Comparison of ENCODE assay signal across 17 cellular contexts in the genomic region with DNA sequence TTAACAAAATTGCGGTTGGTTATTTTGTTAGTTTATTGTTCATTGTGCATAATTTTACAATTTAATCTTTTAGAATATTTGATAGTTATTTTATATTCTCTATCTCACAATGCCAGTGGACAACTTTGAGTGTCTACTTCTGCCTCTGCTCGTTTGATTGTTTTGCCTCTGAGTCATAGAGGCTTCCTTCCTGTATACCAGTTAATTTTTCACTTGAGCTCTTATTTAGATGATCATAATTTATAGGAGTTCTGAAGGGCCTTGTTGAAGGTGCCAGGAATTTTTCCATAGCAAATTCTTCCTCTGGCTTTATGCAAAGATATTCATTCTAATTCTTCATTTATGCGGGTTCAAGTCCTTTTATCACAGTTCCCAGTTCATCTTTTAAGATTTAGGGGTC. TPM values are rescaled to one million over a fixed set of nuclear protein-coding genes. Genes with fewer than 3 reads are reported as not detected.
"Had no signal": no experiment of that assay in that cellular context is flagged by ENCODE, and none has a peak within 500 bp of the region (broad histone marks: within the 10 kb centered on the region; RNA-seq: fewer than 3 reads in every experiment).

No MANE protein-coding gene starts in this region.

- H3K27ac Mint-ChIP-seq: natural killer cell had no signal

- H3K4me1 Mint-ChIP-seq: natural killer cell had no signal

- H3K27me3 ChIP-seq: colonic mucosa, esophagus squamous epithelium, gastroesophageal sphincter, hepatocyte, right atrium auricular region, sigmoid colon had no signal

- H3K4me3 ChIP-seq: colonic mucosa, esophagus squamous epithelium, gastroesophageal sphincter, hepatocyte, right atrium auricular region, sigmoid colon, skin epidermis had no signal

- H3K36me3 ChIP-seq: colonic mucosa, esophagus squamous epithelium, gastroesophageal sphincter, right atrium auricular region, sigmoid colon had no signal

- H3K4me1 ChIP-seq: colonic mucosa, esophagus squamous epithelium, gastroesophageal sphincter, right atrium auricular region, sigmoid colon had no signal

- H3K4me3 Mint-ChIP-seq: natural killer cell, neural crest cell had no signal

- H3K9me3 Mint-ChIP-seq: neural crest cell had no signal

- DNase-seq: colonic mucosa; dermis blood vessel endothelial cell; esophagus squamous epithelium; foreskin fibroblast; kidney; natural killer cell; sigmoid colon; stimulated activated CD4-positive, alpha-beta T cell treated with anti-CD3 and anti-CD28 coated beads, Interleukin-12 subunit alpha, Interleukin-12 subunit beta, amount 100 ng/mL, for 4 hours; stimulated activated naive CD4-positive, alpha-beta T cell treated with Interleukin-2 at 50 U/mL for 16 hours; trophoblast cell had no signal

- H3K36me3 Mint-ChIP-seq: natural killer cell had no signal

- H3K9me3 ChIP-seq: colonic mucosa, esophagus squamous epithelium, gastroesophageal sphincter, right atrium auricular region, sigmoid colon had no signal

- ATAC-seq: gastroesophageal sphincter, natural killer cell had no signal

- H3K27ac ChIP-seq: colonic mucosa, esophagus squamous epithelium, gastroesophageal sphincter, hepatocyte, right atrium auricular region, sigmoid colon, skin epidermis had no signal

RNA-seq across cellular contexts. Expression of a gene that starts 5.2 kb away (rescaled TPM):
- total RNA-seq: dermis blood vessel endothelial cell, myocyte, natural killer cell, pulmonary artery endothelial cell had no signal
